ENCODE assay signal across 24 cellular contexts in the genomic region with DNA sequence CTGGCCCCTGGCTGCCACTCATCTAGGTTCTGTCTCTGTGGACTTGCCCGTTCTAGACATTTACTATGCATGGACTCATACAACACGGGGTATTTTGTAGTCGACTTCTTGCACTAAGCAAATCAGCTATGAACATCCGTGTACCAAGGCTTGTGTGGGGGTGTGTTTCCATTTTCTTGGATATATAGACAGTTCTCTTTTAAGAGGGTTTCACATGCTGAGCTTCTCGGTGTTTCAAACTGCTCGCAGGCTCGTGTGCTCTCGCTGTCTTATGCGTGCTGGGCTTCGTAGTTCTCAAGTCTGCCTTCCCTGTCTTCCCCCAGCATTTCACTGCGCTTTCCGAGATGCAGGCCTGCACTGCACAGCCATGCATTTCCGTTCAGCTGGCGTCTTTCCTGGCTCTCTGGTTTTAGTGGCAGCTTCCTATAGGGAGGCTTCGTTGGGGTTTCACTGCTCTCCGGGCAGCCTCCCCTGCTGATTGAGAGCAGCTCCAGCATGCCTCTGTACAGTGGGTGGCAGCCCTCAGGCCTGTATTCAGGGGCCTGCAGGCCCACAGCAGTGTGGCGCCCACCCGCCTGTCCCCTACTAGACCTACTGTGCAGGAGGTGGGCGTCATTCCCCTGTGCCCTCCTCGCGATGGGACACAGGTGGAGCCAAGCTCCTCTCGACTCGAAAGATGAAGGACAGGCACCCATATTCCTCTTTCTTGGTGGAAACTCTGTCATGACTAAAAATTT.
"Had no signal": no experiment of that assay in that cellular context is flagged by ENCODE, and none has a peak within 500 bp of the region (broad histone marks: within the 10 kb centered on the region; RNA-seq: fewer than 3 reads in every experiment).

No MANE protein-coding gene starts in this region.

- H3K27me3 ChIP-seq: esophagus squamous epithelium, gastroesophageal sphincter, neural progenitor cell, ovary, testis, tibial nerve had no signal

- H3K36me3 ChIP-seq: neural progenitor cell, ovary had no signal

- H3K9ac ChIP-seq: neural progenitor cell had no signal

- ATAC-seq: effector memory CD8-positive, alpha-beta T cell; gastroesophageal sphincter; left cardiac atrium; lower lobe of right lung; natural killer cell treated with Interleukin-12 subunit alpha and Interleukin-12 subunit beta and Interleukin-15 and Interleukin-18, amount 100 ng/mL, for 72 hours; right cardiac atrium; stimulated activated memory B cell treated with anti-CD40 and anti-IgM and Interleukin-4, amounts not matched to agents 10 μg/mL and 1 μg/mL and 100 μg/mL, for 72 hours had no signal

- H3K4me3 Mint-ChIP-seq: dendritic cell treated with granulocyte-macrophage colony-stimulating factor and Interleukin-4, amounts not matched to agents 40 ng/mL and 50 ng/mL, for 4 days; effector memory CD8-positive, alpha-beta T cell; immature natural killer cell; memory B cell; natural killer cell treated with Interleukin-12 subunit alpha and Interleukin-12 subunit beta and Interleukin-15 and Interleukin-18, amount 100 ng/mL, for 72 hours; neural progenitor cell; stimulated activated memory B cell treated with anti-CD40 and anti-IgM and Interleukin-4, amounts not matched to agents 10 μg/mL and 1 μg/mL and 100 μg/mL, for 72 hours; stimulated activated naive CD8-positive, alpha-beta T cell treated with anti-CD3 and anti-CD28 coated beads, Interleukin-15, Interleukin-2, amounts not matched to agents 100 ng/mL and 50 ng/mL, for 24 hours had no signal

- H3K4me3 ChIP-seq: esophagus squamous epithelium, gastroesophageal sphincter, left ventricle myocardium inferior, lower lobe of right lung, neural progenitor cell, ovary, testis, tibial nerve had no signal

- H3K4me2 ChIP-seq: neural progenitor cell had no signal

- H3K9me3 ChIP-seq: esophagus squamous epithelium, gastroesophageal sphincter, left ventricle myocardium inferior, lower lobe of right lung, ovary, testis, tibial nerve had no signal

- H2AFZ ChIP-seq: neural progenitor cell had no signal

- H3K9me3 Mint-ChIP-seq: dendritic cell treated with granulocyte-macrophage colony-stimulating factor and Interleukin-4, amounts not matched to agents 40 ng/mL and 50 ng/mL, for 4 days; effector memory CD8-positive, alpha-beta T cell; immature natural killer cell; memory B cell; natural killer cell treated with Interleukin-12 subunit alpha and Interleukin-12 subunit beta and Interleukin-15 and Interleukin-18, amount 100 ng/mL, for 72 hours; neural progenitor cell; stimulated activated memory B cell treated with anti-CD40 and anti-IgM and Interleukin-4, amounts not matched to agents 10 μg/mL and 1 μg/mL and 100 μg/mL, for 72 hours; stimulated activated naive CD8-positive, alpha-beta T cell treated with anti-CD3 and anti-CD28 coated beads, Interleukin-15, Interleukin-2, amounts not matched to agents 100 ng/mL and 50 ng/mL, for 24 hours had no signal

- DNase-seq: effector memory CD8-positive, alpha-beta T cell; esophagus squamous epithelium; foreskin fibroblast; immature natural killer cell; kidney; left cardiac atrium; left ventricle myocardium inferior; lower lobe of right lung; midbrain; nucleus accumbens; ovary; right cardiac atrium; stimulated activated CD4-positive, alpha-beta T cell treated with anti-CD3 and anti-CD28 coated beads, Interleukin-15, amount 100 ng/mL, for 24 hours; stimulated activated CD4-positive, alpha-beta T cell treated with anti-CD3 and anti-CD28 coated beads, Interleukin-1b, Interleukin-23, amount 100 ng/mL, for 48 hours; stimulated activated CD4-positive, alpha-beta T cell treated with anti-CD3 and anti-CD28 coated beads, Interleukin-4, amount 100 ng/mL, for 24 hours had no signal

- H3K27ac ChIP-seq: esophagus squamous epithelium, gastroesophageal sphincter, left ventricle myocardium inferior, lower lobe of right lung, neural progenitor cell, ovary, testis, tibial nerve had no signal

- H3K4me1 Mint-ChIP-seq: memory B cell; neural progenitor cell; stimulated activated memory B cell treated with anti-CD40 and anti-IgM and Interleukin-4, amounts not matched to agents 10 μg/mL and 1 μg/mL and 100 μg/mL, for 72 hours had no signal

- H3K27ac Mint-ChIP-seq: dendritic cell treated with granulocyte-macrophage colony-stimulating factor and Interleukin-4, amounts not matched to agents 40 ng/mL and 50 ng/mL, for 4 days; memory B cell; natural killer cell treated with Interleukin-12 subunit alpha and Interleukin-12 subunit beta and Interleukin-15 and Interleukin-18, amount 100 ng/mL, for 72 hours; neural progenitor cell; stimulated activated memory B cell treated with anti-CD40 and anti-IgM and Interleukin-4, amounts not matched to agents 10 μg/mL and 1 μg/mL and 100 μg/mL, for 72 hours; stimulated activated naive CD8-positive, alpha-beta T cell treated with anti-CD3 and anti-CD28 coated beads, Interleukin-15, Interleukin-2, amounts not matched to agents 100 ng/mL and 50 ng/mL, for 24 hours had no signal

- H3K27me3 Mint-ChIP-seq: dendritic cell treated with granulocyte-macrophage colony-stimulating factor and Interleukin-4, amounts not matched to agents 40 ng/mL and 50 ng/mL, for 4 days; effector memory CD8-positive, alpha-beta T cell; memory B cell; natural killer cell treated with Interleukin-12 subunit alpha and Interleukin-12 subunit beta and Interleukin-15 and Interleukin-18, amount 100 ng/mL, for 72 hours; stimulated activated memory B cell treated with anti-CD40 and anti-IgM and Interleukin-4, amounts not matched to agents 10 μg/mL and 1 μg/mL and 100 μg/mL, for 72 hours; stimulated activated naive CD8-positive, alpha-beta T cell treated with anti-CD3 and anti-CD28 coated beads, Interleukin-15, Interleukin-2, amounts not matched to agents 100 ng/mL and 50 ng/mL, for 24 hours had no signal

- H3K4me1 ChIP-seq: esophagus squamous epithelium, gastroesophageal sphincter, left ventricle myocardium inferior, lower lobe of right lung, neural progenitor cell, tibial nerve had no signal
